8 cellular contexts compared by ENCODE assay signal in the genomic region with DNA sequence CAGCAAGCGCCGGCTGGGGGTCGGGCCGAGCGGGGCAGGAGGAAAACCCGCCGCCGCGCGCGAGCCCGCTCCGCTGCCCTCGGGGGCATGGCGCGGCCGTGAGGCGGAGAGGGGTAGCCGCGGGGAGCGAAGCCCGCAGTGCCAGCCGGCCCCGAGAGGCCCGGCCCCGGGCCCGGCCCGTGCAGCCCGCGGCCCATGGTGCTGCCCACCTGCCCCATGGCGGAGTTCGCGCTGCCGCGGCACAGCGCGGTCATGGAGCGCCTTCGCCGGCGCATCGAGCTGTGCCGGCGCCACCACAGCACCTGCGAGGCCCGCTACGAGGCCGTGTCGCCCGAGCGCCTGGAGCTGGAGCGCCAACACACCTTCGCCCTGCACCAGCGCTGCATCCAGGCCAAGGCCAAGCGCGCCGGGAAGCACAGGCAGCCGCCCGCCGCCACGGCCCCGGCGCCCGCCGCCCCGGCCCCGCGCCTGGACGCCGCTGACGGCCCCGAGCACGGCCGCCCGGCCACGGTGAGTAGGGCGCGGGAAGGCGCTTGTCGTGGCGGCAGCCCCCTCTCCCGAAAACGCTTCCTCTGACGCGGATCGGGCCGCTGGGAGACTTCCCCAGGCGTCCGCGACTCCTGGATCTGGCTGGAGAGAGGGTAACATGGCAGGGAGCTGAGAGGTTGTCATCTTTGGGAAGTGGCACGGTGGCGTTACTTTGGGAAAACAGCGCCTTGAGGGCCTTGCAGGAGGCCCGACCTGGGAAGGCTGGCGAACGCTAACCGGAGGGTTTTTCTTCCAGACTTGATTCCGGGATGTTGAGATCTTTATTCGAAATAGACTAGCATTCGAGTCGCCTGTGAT. TPM values are rescaled to one million over a fixed set of nuclear protein-coding genes. Genes with fewer than 3 reads are reported as not detected.
DNase-seq lines count a peak whose midpoint lies in the region; ATAC-seq and TF ChIP-seq lines count a peak whose summit lies in the region.

No MANE protein-coding gene starts in this region.

- intact Hi-C loops in Right ventricle myocardium inferior (cut with DNase I): loop anchor here (1.0 kb wide), 1 partner anchor 35 kb away; the partner anchor contains the start of gene CANX
- intact Hi-C loops in cardiac septum (cut with DNase I): loop anchor here (2.0 kb wide), 1 partner anchor 34 kb away; the partner anchor contains the start of gene CANX

- TF ChIP-seq CTCF in omental fat pad (IDR thresholded peaks at IDR 0.05): no peak

- ATAC-seq in Right ventricle myocardium inferior: peak; percentile 49
- peak; percentile 31 for ATAC-seq in HG02798 (IDR thresholded peaks at IDR 0.05; ENCODE audit: poor library complexity, unreplicated experiment)
- ATAC-seq in omental fat pad (ENCODE audit: low FRiP score): peak; percentile 61

- DNase-seq in Right ventricle myocardium inferior (ENCODE audit: missing footprints) (no peak), cardiac septum (ENCODE audit: low spot score) (no peak), NCI-H460 (ENCODE audit: extremely low read depth, low read depth) (peak; percentile 8), globus pallidus (ENCODE audit: low spot score) (peak; percentile 46), omental fat pad (ENCODE audit: low spot score) (no peak)
- peak; percentile 49 for DNase-seq in activated naive CD4-positive, alpha-beta T cell treated with Interleukin-2 at 50 U/mL for 16 hours
- no peak for DNase-seq in central memory CD4-positive, alpha-beta T cell

RNA-seq across cellular contexts. Expression of gene MAML1, which starts 0.5 kb away (rescaled TPM):
- total RNA-seq in Right ventricle myocardium inferior (11.1 TPM), cardiac septum (13.2 TPM), omental fat pad (10 to 100 TPM; 12.6 to 28.1 (median 21.1) TPM)
- total RNA-seq in NCI-H460 (2014; rRNA removed; shearing (Covaris generic)): 13.0 and 13.1 TPM in 2 replicates
- 12.0 and 14.2 TPM in 2 replicates for polyA plus RNA-seq in NCI-H460 (2014; cell fraction: nucleus; rRNA removed)

RNA-seq across cellular contexts. Expression of gene CANX, which starts 34.4 kb away (rescaled TPM):
- 504 TPM for total RNA-seq in Right ventricle myocardium inferior
- 542 TPM for total RNA-seq in cardiac septum
- 1,531 and 1,574 TPM in 2 replicates for total RNA-seq in NCI-H460 (2014; rRNA removed; shearing (Covaris generic))
- polyA plus RNA-seq in NCI-H460 (2014; cell fraction: nucleus; rRNA removed): 447 and 627 TPM in 2 replicates
- total RNA-seq in omental fat pad: 100 to 1,000 TPM; 269 to 487 (median 358) TPM

RNA-seq across cellular contexts. Expression of gene CBY3, which starts 52.3 kb away (rescaled TPM):
- total RNA-seq in Right ventricle myocardium inferior (not detected), cardiac septum (not detected), omental fat pad (not detected)
- not detected in 2 replicates for total RNA-seq in NCI-H460 (2014; rRNA removed; shearing (Covaris generic))
- not detected in 2 replicates for polyA plus RNA-seq in NCI-H460 (2014; cell fraction: nucleus; rRNA removed)

Comparison
In these comparisons a context has a peak if more than half of its experiments do, and no peak if none do; other contexts are left out.
1. DNase-seq: peak in NCI-H460 (single experiment), activated naive CD4-positive, alpha-beta T cell treated with Interleukin-2 at 50 U/mL for 16 hours (single experiment) and globus pallidus (single experiment); none in Right ventricle myocardium inferior (single experiment), cardiac septum (single experiment), omental fat pad (single experiment) and central memory CD4-positive, alpha-beta T cell (single experiment).
2. Peak in every context shown above with its lines, with median percentiles within 50 percentile points of each other: ATAC-seq.